Comparison of ENCODE assay signal across 25 cellular contexts in the genomic region with DNA sequence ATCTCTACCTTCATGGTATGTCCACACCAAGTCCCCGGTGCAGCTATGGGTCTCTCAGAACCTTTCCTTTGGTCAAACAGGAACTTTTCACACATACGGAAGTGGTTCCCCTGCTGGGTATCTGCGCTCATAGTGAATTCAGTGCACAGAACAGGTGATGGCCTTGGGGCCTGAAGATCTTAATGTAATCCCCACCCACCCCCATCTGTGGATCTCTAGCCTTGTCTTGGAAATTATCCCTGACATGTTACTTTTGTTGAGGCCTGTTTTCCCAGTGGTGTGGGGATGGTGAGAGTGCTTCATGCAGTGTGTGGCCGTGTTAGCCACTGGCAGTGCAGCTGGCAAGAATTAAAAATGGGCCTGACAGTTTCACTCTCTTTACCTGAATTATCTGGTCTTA.
DNase-seq lines count a peak whose midpoint lies in the region; ATAC-seq and TF ChIP-seq lines count a peak whose summit lies in the region.
"Had no signal": no experiment of that assay in that cellular context is flagged by ENCODE, and none has a peak within 500 bp of the region (broad histone marks: within the 10 kb centered on the region; RNA-seq: fewer than 3 reads in every experiment).

No MANE protein-coding gene starts in this region.

- TF ChIP-seq POLR2A in body of pancreas (IDR thresholded peaks at IDR 0.05): no peak
- no peak for TF ChIP-seq POLR2A in thyroid gland (IDR thresholded peaks at IDR 0.05)

- 53 to 64% methylated on average over 4 of the region's 4 CpGs for WGBS in body of pancreas, 2 donors
- 90 to 96% methylated on average over 4 of the region's 4 CpGs for WGBS in thyroid gland, 2 donors
- WGBS in GM23248 (ENCODE audit: low coverage in 1 of 2, low lambda C conversion rate in 2 of 2, missing lambda C conversion rate in 2 of 2), 2 experiments: 82 to 93% methylated on average over 4 of the region's 4 CpGs

- no peaks in the 10 kb centered on the region for H4K20me1 ChIP-seq in GM23248 (ENCODE audit: insufficient read depth)
- H4K20me1 ChIP-seq: BLaER1 had no signal

- no peaks in the 10 kb centered on the region for H3K27me3 ChIP-seq in cardiac muscle cell
- no peaks in the 10 kb centered on the region for H3K27me3 ChIP-seq in SJCRH30
- no peaks in the 10 kb centered on the region for H3K27me3 ChIP-seq in body of pancreas
- H3K27me3 ChIP-seq in thyroid gland: no peaks in the 10 kb centered on the region
- no peaks in the 10 kb centered on the region for H3K27me3 ChIP-seq in GM23248 (replicated peaks; ENCODE audit: insufficient read depth)
- H3K27me3 ChIP-seq: BE2C, BLaER1 had no signal

- H3K36me3 ChIP-seq in cardiac muscle cell (peaks cover 60% of the 10 kb centered on the region), SJCRH30 (no peaks in the 10 kb centered on the region), body of pancreas (replicated peaks in 1 of 2; ENCODE audit: insufficient read depth in 1 of 2, low read depth in 2 of 2) (peaks cover 0 to 2% of the 10 kb centered on the region in 2 donors), thyroid gland (no peaks in the 10 kb centered on the region), GM23248 (ENCODE audit: low read depth) (no peaks in the 10 kb centered on the region)
- H3K36me3 ChIP-seq: BE2C, BLaER1 had no signal

- intact Hi-C loops in cardiac septum (cut with DNase I): loop anchor here (10.0 kb wide), 1 partner anchor 365 kb away; no protein-coding TSS in a partner anchor
- intact Hi-C loops in body of pancreas (cut with DNase I): no loop called here
- intact Hi-C loops in thyroid gland (cut with DNase I): no loop called here
- intact Hi-C loops in left ventricle myocardium superior (cut with micrococcal nuclease): no loop called here

- peaks cover 23% of the 10 kb centered on the region for H3K4me1 ChIP-seq in cardiac muscle cell (ENCODE audit: low read depth)
- H3K4me1 ChIP-seq in SJCRH30: peaks cover 18% of the 10 kb centered on the region
- H3K4me1 ChIP-seq in body of pancreas: peaks cover 44% of the 10 kb centered on the region
- peaks cover 49 to 66% of the 10 kb centered on the region in 2 donors for H3K4me1 ChIP-seq in thyroid gland
- no peaks in the 10 kb centered on the region for H3K4me1 ChIP-seq in GM23248 (ENCODE audit: insufficient read depth)
- H3K4me1 ChIP-seq: BE2C, BLaER1 had no signal

- ATAC-seq in body of pancreas: no peak
- ATAC-seq in left ventricle myocardium superior: no peak
- ATAC-seq: GM12878 had no signal

- no peak overlapping the region for H3K9ac ChIP-seq in GM23248
- H3K9ac ChIP-seq: BLaER1 had no signal

- H3K4me3 ChIP-seq in cardiac muscle cell (no peak overlapping the region), SJCRH30 (no peak overlapping the region), body of pancreas (no peak overlapping the region), thyroid gland (replicated peaks in 1 of 3) (no peak overlapping the region), GM23248 (no peak overlapping the region)
- H3K4me3 ChIP-seq: BLaER1, GM12878 had no signal

- H3K9me2 ChIP-seq in GM23248 (ENCODE audit: insufficient read depth): no peaks in the 10 kb centered on the region

- no peak overlapping the region for H3K4me2 ChIP-seq in GM23248 (ENCODE audit: unreplicated experiment)
- H3K4me2 ChIP-seq: BLaER1 had no signal

- TF ChIP-seq CTCF in cardiac muscle cell (IDR thresholded peaks at IDR 0.05; ENCODE audit: low read depth, low read length) (no peak), body of pancreas (IDR thresholded peaks at IDR 0.05) (no peak), thyroid gland (IDR thresholded peaks at IDR 0.05) (no peak)

- no peak overlapping the region for H2AFZ ChIP-seq in GM23248

- no peaks in the 10 kb centered on the region for H3K79me2 ChIP-seq in GM23248 (ENCODE audit: insufficient read depth)

- DNase-seq in cardiac muscle cell (ENCODE audit: low read depth in 1 of 2, low spot score in 1 of 2) (no peak), cardiac septum (ENCODE audit: low spot score) (no peak), SJCRH30 (peak; percentile 63 to 83), body of pancreas (no peak), thyroid gland (no peak), NCI-H345 treated with DMSO at 0.1 percent for 48 hours (lab: John Stamatoyannopoulos, UW; ENCODE audit: unreplicated experiment) (no peak), left ventricle myocardium superior (no peak), GM23248 (no peak)
- DNase-seq: 8988T; ACHN; BE2C; C1 segment of cervical spinal cord; CD4-positive, alpha-beta memory T cell; CD4-positive, CD25-positive, alpha-beta regulatory T cell; CD8-positive, alpha-beta memory T cell; COR-L47; DMS 273 treated with DMSO at 0.1 percent for 48 hours; DMS153; DMS53; DMS79; DND-41; EL; GDM1 had no signal

- in situ Hi-C loops in GM23248 (cut with MboI): loop anchor here (10.0 kb wide), 1 partner anchor 365 kb away; no protein-coding TSS in a partner anchor

- H3K9me3 ChIP-seq in cardiac muscle cell (ENCODE audit: low read depth) (no peaks in the 10 kb centered on the region), SJCRH30 (replicated peaks) (no peaks in the 10 kb centered on the region; the same call in 1 of the 2 replicates), body of pancreas (no peaks in the 10 kb centered on the region), thyroid gland (no peaks in the 10 kb centered on the region), GM23248 (ENCODE audit: low read depth) (no peaks in the 10 kb centered on the region)
- H3K9me3 ChIP-seq: BE2C, BLaER1 had no signal

- H3K27ac ChIP-seq in cardiac muscle cell: peak overlapping the region; percentile 47
- no peak overlapping the region for H3K27ac ChIP-seq in SJCRH30
- peak overlapping the region in 3 of 4 donors; percentile 25 to 54 (median 51) for H3K27ac ChIP-seq in body of pancreas
- peak overlapping the region; percentile 82 to 92 (median 90) for H3K27ac ChIP-seq in thyroid gland
- H3K27ac ChIP-seq in GM23248: no peak overlapping the region
- H3K27ac ChIP-seq: BLaER1 had no signal

- no peaks in the 10 kb centered on the region for H3F3A ChIP-seq in GM23248 (ENCODE audit: insufficient read depth)

Comparison
In these comparisons a context has a peak if more than half of its experiments do, and no peak if none do; other contexts are left out.
1. DNase-seq: peak in SJCRH30 (2 of 2); none in cardiac muscle cell (0 of 2), cardiac septum (single experiment), body of pancreas (0 of 4), thyroid gland (0 of 2), NCI-H345 treated with DMSO at 0.1 percent for 48 hours (single experiment), left ventricle myocardium superior (single experiment) and GM23248 (single experiment).
2. H3K27ac ChIP-seq: peak in cardiac muscle cell (single experiment), body of pancreas (3 of 4) and thyroid gland (3 of 3); none in SJCRH30 (single experiment) and GM23248 (single experiment).